Comparison of ENCODE assay signal across 8 cellular contexts in genomic region chr14:77980475-77981321, GRCh38.
DNase-seq lines count a peak whose midpoint lies in the region; ATAC-seq and TF ChIP-seq lines count a peak whose summit lies in the region.

No MANE protein-coding gene starts in this region.

- TF ChIP-seq EP300 in Ishikawa (IDR thresholded peaks at IDR 0.05; ENCODE audit: borderline replicate concordance) = no peak

- H3K4me3 Mint-ChIP-seq in activated naive CD8-positive, alpha-beta T cell treated with anti-CD3 and anti-CD28 coated beads, Interleukin-2, amount 10 ng/mL, durations not matched to agents 7 days and 5 days = peak overlapping the region; percentile 52

- H3K27me3 ChIP-seq in iPS-18a (ENCODE audit: control insufficient read depth, insufficient read depth, low read length) = peaks cover 8% of the 10 kb centered on the region
- H3K27me3 ChIP-seq in skeletal muscle satellite cell (ENCODE audit: control insufficient read depth, insufficient read depth, low read length) = peaks cover 25% of the 10 kb centered on the region

- H3K9me3 Mint-ChIP-seq in activated naive CD8-positive, alpha-beta T cell treated with anti-CD3 and anti-CD28 coated beads, Interleukin-2, amount 10 ng/mL, durations not matched to agents 7 days and 5 days = no peaks in the 10 kb centered on the region

- peaks cover 10% of the 10 kb centered on the region for H3K4me1 ChIP-seq in iPS-18a (ENCODE audit: control insufficient read depth, low read depth, low read length)
- H3K4me1 ChIP-seq in skeletal muscle satellite cell (ENCODE audit: control insufficient read depth, insufficient read depth, low read length) = no peaks in the 10 kb centered on the region

- H3K9me3 ChIP-seq in iPS-18a (ENCODE audit: control insufficient read depth, low read depth, low read length) (no peaks in the 10 kb centered on the region), skeletal muscle satellite cell (replicated peaks; ENCODE audit: low read length) (no peaks in the 10 kb centered on the region)

- peak overlapping the region; percentile 43 for H3K9ac ChIP-seq in iPS-18a (ENCODE audit: low read length)
- H3K9ac ChIP-seq in skeletal muscle satellite cell (ENCODE audit: low read depth, low read length) = no peak overlapping the region

- H3K36me3 ChIP-seq in iPS-18a (ENCODE audit: control insufficient read depth, low read depth, low read length) = no peaks in the 10 kb centered on the region
- no peaks in the 10 kb centered on the region for H3K36me3 ChIP-seq in skeletal muscle satellite cell (ENCODE audit: insufficient read depth, low read length)

- no peaks in the 10 kb centered on the region for H3K36me3 Mint-ChIP-seq in activated naive CD8-positive, alpha-beta T cell treated with anti-CD3 and anti-CD28 coated beads, Interleukin-2, amount 10 ng/mL, durations not matched to agents 7 days and 5 days

- H3K4me3 ChIP-seq in iPS-18a (ENCODE audit: low read length) (peak overlapping the region; percentile 65), skeletal muscle satellite cell (ENCODE audit: low read length) (peak overlapping the region; percentile 62)

- H3K27me3 Mint-ChIP-seq in activated naive CD8-positive, alpha-beta T cell treated with anti-CD3 and anti-CD28 coated beads, Interleukin-2, amount 10 ng/mL, durations not matched to agents 7 days and 5 days = peaks cover 32% of the 10 kb centered on the region

- peak overlapping the region; percentile 76 for H3K4me2 ChIP-seq in skeletal muscle satellite cell (ENCODE audit: low read length)

- no peak for ATAC-seq in activated naive CD8-positive, alpha-beta T cell treated with anti-CD3 and anti-CD28 coated beads, Interleukin-2, amount 10 ng/mL, durations not matched to agents 7 days and 5 days (ENCODE audit: low read depth)
- ATAC-seq in GM19035 (IDR thresholded peaks at IDR 0.05; ENCODE audit: unreplicated experiment) = no peak
- no peak for ATAC-seq in HG03095 (IDR thresholded peaks at IDR 0.05; ENCODE audit: unreplicated experiment)

- H3K27ac ChIP-seq in iPS-18a (ENCODE audit: low read length) = no peak overlapping the region

- DNase-seq in activated naive CD8-positive, alpha-beta T cell treated with anti-CD3 and anti-CD28 coated beads, Interleukin-2, amount 10 ng/mL, durations not matched to agents 7 days and 5 days = peak; percentile 34
- no peak for DNase-seq in NCI-H2227 (lab: John Stamatoyannopoulos, UW; ENCODE audit: unreplicated experiment)
- no peak for DNase-seq in amniotic stem cell (lab: John Stamatoyannopoulos, UW)

- H3K27ac Mint-ChIP-seq in activated naive CD8-positive, alpha-beta T cell treated with anti-CD3 and anti-CD28 coated beads, Interleukin-2, amount 10 ng/mL, durations not matched to agents 7 days and 5 days = no peak overlapping the region

- TF ChIP-seq RAD21 in Ishikawa (IDR thresholded peaks at IDR 0.05; ENCODE audit: low read depth) = no peak

- POLR2A ChIA-PET in activated naive CD8-positive, alpha-beta T cell treated with anti-CD3 and anti-CD28 coated beads, Interleukin-2, amount 10 ng/mL, durations not matched to agents 7 days and 5 days (lab: Charles Lee) = no interaction called here

- peaks cover 8% of the 10 kb centered on the region for H3K4me1 Mint-ChIP-seq in activated naive CD8-positive, alpha-beta T cell treated with anti-CD3 and anti-CD28 coated beads, Interleukin-2, amount 10 ng/mL, durations not matched to agents 7 days and 5 days

TF ChIP-seq in Ishikawa, 13 proteins besides CTCF, POLR2A, EP300 and RAD21:
- no peak for TF ChIP-seq NFIC (IDR thresholded peaks at IDR 0.05)
- 0 out of 2 replicates have a peak, but pooled peaks have one; percentile 35 for TF ChIP-seq EGR1 (IDR thresholded peaks at IDR 0.05)
- TF ChIP-seq TAF1 (IDR thresholded peaks at IDR 0.05; ENCODE audit: low read depth) = peak; percentile 51; the same call in 1 of the 2 replicates
- TF ChIP-seq CREB1 (IDR thresholded peaks at IDR 0.05; ENCODE audit: low read depth) = no peak
- TF ChIP-seq REST (IDR thresholded peaks at IDR 0.05; ENCODE audit: low read depth) = no peak
- no peak for TF ChIP-seq TEAD4 (IDR thresholded peaks at IDR 0.05)
- TF ChIP-seq YY1 (IDR thresholded peaks at IDR 0.05; ENCODE audit: low read depth) = no peak
- TF ChIP-seq FOXM1 (IDR thresholded peaks at IDR 0.05; ENCODE audit: borderline replicate concordance, low read depth) = no peak
- no peak for TF ChIP-seq ZBTB7A (IDR thresholded peaks at IDR 0.05; ENCODE audit: low read depth)
- TF ChIP-seq MAX (IDR thresholded peaks at IDR 0.05) = peak; percentile 74
- no peak for TF ChIP-seq CEBPB (IDR thresholded peaks at IDR 0.05)
- TF ChIP-seq, protein P1, sequence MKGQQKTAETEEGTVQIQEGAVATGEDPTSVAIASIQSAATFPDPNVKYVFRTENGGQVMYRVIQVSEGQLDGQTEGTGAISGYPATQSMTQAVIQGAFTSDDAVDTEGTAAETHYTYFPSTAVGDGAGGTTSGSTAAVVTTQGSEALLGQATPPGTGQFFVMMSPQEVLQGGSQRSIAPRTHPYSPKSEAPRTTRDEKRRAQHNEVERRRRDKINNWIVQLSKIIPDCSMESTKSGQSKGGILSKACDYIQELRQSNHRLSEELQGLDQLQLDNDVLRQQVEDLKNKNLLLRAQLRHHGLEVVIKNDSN (IDR thresholded peaks at IDR 0.05) = no peak
- 0 out of 2 replicates have a peak, but pooled peaks have one; percentile 28 for TF ChIP-seq TCF12 (IDR thresholded peaks at IDR 0.05; ENCODE audit: low read depth)
